9 cellular contexts compared by ENCODE assay signal in the genomic region with DNA sequence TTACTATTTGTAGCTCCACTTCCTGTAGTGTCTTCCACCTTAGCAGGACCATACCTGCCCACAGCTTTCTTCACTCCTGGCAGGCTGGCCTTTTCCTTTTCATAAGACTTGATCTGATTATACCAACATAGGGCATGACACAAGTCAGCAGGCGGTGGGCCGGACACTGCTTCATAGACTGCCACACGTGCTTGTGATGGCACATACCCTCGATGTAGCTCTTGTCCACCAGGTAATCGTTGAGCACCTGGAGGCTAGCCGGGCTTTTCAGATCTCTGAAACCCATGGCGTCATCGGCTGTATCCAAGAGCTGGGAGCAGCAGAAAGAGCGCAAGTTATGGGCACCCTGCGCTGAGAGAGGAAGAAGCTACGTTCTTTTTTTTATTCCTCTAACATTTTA.
"Had no signal": no experiment of that assay in that cellular context is flagged by ENCODE, and none has a peak within 500 bp of the region (broad histone marks: within the 10 kb centered on the region; RNA-seq: fewer than 3 reads in every experiment).

No MANE protein-coding gene starts in this region.

- H2AFZ ChIP-seq: GM23248 had no signal

- H3K36me3 Mint-ChIP-seq: IgD-negative memory B cell had no signal

- H3K9ac ChIP-seq: GM23248 had no signal

- H3K4me3 ChIP-seq: GM23248 had no signal

- H3K4me3 Mint-ChIP-seq: HFFc6, IgD-negative memory B cell had no signal

- ATAC-seq: HCT116, HepG2 had no signal

- H3K27ac Mint-ChIP-seq: H9, HFFc6, IgD-negative memory B cell had no signal

- H3K9me3 Mint-ChIP-seq: H9, HFFc6 had no signal

- FAIRE-seq: H54, HepG2 had no signal

- DNase-seq: GOT3, H9, HFFc6 had no signal

- H3K27ac ChIP-seq: GM23248, HL-60 had no signal
